Comparison of ENCODE assay signal across 8 cellular contexts in genomic region chr19:12782424-12783225, GRCh38. TPM values are rescaled to one million over a fixed set of nuclear protein-coding genes. Genes with fewer than 3 reads are reported as not detected.
DNase-seq lines count a peak whose midpoint lies in the region; ATAC-seq, FAIRE-seq and TF ChIP-seq lines count a peak whose summit lies in the region.

No MANE protein-coding gene starts in this region.

- H3K36me3 ChIP-seq in DOHH2 (ENCODE audit: control insufficient read depth, low read length): no peaks in the 10 kb centered on the region
- no peaks in the 10 kb centered on the region for H3K36me3 ChIP-seq in right lobe of liver

- CTCF ChIA-PET in activated CD4-positive, alpha-beta T cell treated with anti-CD3 and anti-CD28 coated beads, Interleukin-2, amount 10 ng/mL, durations not matched to agents 7 days and 5 days (lab: Charles Lee): interaction anchor here (0.6 to 4.4 kb wide), 8 partner anchors 12 to 86 kb away, joined by 3 to 65 read pairs (median 4); partner anchors contain the start of genes FBXW9 and JUNB

- no peaks in the 10 kb centered on the region for H3K79me2 ChIP-seq in DOHH2 (ENCODE audit: control insufficient read depth, low read length)

- H3K27me3 ChIP-seq in DOHH2 (ENCODE audit: control insufficient read depth, low read length) (no peaks in the 10 kb centered on the region), right lobe of liver (no peaks in the 10 kb centered on the region)

- WGBS in right lobe of liver (ENCODE audit: insufficient coverage, low coverage, low lambda C conversion rate, missing lambda C conversion rate): 4% methylated on average over 14 of the region's 82 CpGs

- H3K27ac ChIP-seq in DOHH2 (ENCODE audit: low read depth, low read length) (peak overlapping the region; percentile 75), right lobe of liver (peak overlapping the region; percentile 73 to 96 (median 73))

- H3K36me3 Mint-ChIP-seq in activated CD4-positive, alpha-beta T cell treated with anti-CD3 and anti-CD28 coated beads, Interleukin-2, amount 10 ng/mL, durations not matched to agents 7 days and 5 days (ENCODE audit: low read depth): no peaks in the 10 kb centered on the region

- H3K27me3 Mint-ChIP-seq in activated CD4-positive, alpha-beta T cell treated with anti-CD3 and anti-CD28 coated beads, Interleukin-2, amount 10 ng/mL, durations not matched to agents 7 days and 5 days: no peaks in the 10 kb centered on the region

- no peaks in the 10 kb centered on the region for H3K9me3 Mint-ChIP-seq in activated CD4-positive, alpha-beta T cell treated with anti-CD3 and anti-CD28 coated beads, Interleukin-2, amount 10 ng/mL, durations not matched to agents 7 days and 5 days

- ATAC-seq in HG02678 (IDR thresholded peaks at IDR 0.05; ENCODE audit: unreplicated experiment) (peak; percentile 49), right lobe of liver (peak; percentile 38 to 71 (median 64))

- DNase-seq in NCI-H2196 treated with DMSO at 0.1 percent for 48 hours (lab: John Stamatoyannopoulos, UW; ENCODE audit: unreplicated experiment) (peak; percentile 70), dedifferentiated amniotic fluid mesenchymal stem cell (ENCODE audit: extremely low spot score) (peak; percentile 47), right lobe of liver (peak; percentile 89 to 93 (median 89)), urothelium cell line (ENCODE audit: low spot score) (no peak)
- DNase-seq in activated CD4-positive, alpha-beta T cell treated with anti-CD3 and anti-CD28 coated beads, Interleukin-2, amount 10 ng/mL, durations not matched to agents 7 days and 5 days: peak; percentile 87
- peak; percentile 92 for DNase-seq in stimulated activated CD4-positive, alpha-beta T cell treated with anti-CD3 and anti-CD28 coated beads, Interleukin-4, amount 100 ng/mL, for 1 hour

- H3K4me1 Mint-ChIP-seq in activated CD4-positive, alpha-beta T cell treated with anti-CD3 and anti-CD28 coated beads, Interleukin-2, amount 10 ng/mL, durations not matched to agents 7 days and 5 days: peaks cover 46% of the 10 kb centered on the region

- H3K4me3 Mint-ChIP-seq in activated CD4-positive, alpha-beta T cell treated with anti-CD3 and anti-CD28 coated beads, Interleukin-2, amount 10 ng/mL, durations not matched to agents 7 days and 5 days: peak overlapping the region; percentile 93

- no peaks in the 10 kb centered on the region for H4K20me1 ChIP-seq in DOHH2 (ENCODE audit: control insufficient read depth, insufficient read depth, low read depth, low read length)

- H3K27ac Mint-ChIP-seq in activated CD4-positive, alpha-beta T cell treated with anti-CD3 and anti-CD28 coated beads, Interleukin-2, amount 10 ng/mL, durations not matched to agents 7 days and 5 days: peak overlapping the region; percentile 99

- H3K4me1 ChIP-seq in DOHH2 (ENCODE audit: control insufficient read depth, low read length): peaks cover 84% of the 10 kb centered on the region
- H3K4me1 ChIP-seq in right lobe of liver: peaks cover 0 to 28% (median 12%) of the 10 kb centered on the region in 4 donors

- TF ChIP-seq CTCF in DOHH2 (IDR thresholded peaks at IDR 0.05; ENCODE audit: low read depth, low read length, poor library complexity, severe bottlenecking) (peak; percentile 28), right lobe of liver (IDR thresholded peaks at IDR 0.05) (no peak)

- POLR2A ChIA-PET in activated CD4-positive, alpha-beta T cell treated with anti-CD3 and anti-CD28 coated beads, Interleukin-2, amount 10 ng/mL, durations not matched to agents 7 days and 5 days (lab: Charles Lee): interaction anchor here (2.0 kb wide), 1 partner anchor 10 kb away, joined by 14 read pairs; the partner anchor contains the start of gene JUNB

- no peaks in the 10 kb centered on the region for H3K9me2 ChIP-seq in DOHH2 (replicated peaks; ENCODE audit: control insufficient read depth, low read length)

- H3K9me3 ChIP-seq in DOHH2 (ENCODE audit: control insufficient read depth, insufficient read depth, low read length) (no peaks in the 10 kb centered on the region), right lobe of liver (no peaks in the 10 kb centered on the region)

- peaks cover 35% of the 10 kb centered on the region for H3F3A ChIP-seq in DOHH2 (ENCODE audit: control insufficient read depth, insufficient read depth)

- intact Hi-C loops in right lobe of liver (cut with DNase I): no loop called here

- no peak for FAIRE-seq in urothelium cell line (lab: Jason Lieb, UNC)

- peak; percentile 27 for TF ChIP-seq POLR2A in right lobe of liver (IDR thresholded peaks at IDR 0.05)

- peak overlapping the region; percentile 77 for H3K4me3 ChIP-seq in DOHH2 (ENCODE audit: low read length)
- H3K4me3 ChIP-seq in right lobe of liver: peak overlapping the region; percentile 31 to 56 (median 53)

- peak overlapping the region; percentile 93 for H3K4me2 ChIP-seq in DOHH2 (ENCODE audit: low read length)

RNA-seq across cellular contexts. Expression of gene HOOK2, which starts 7.3 kb away (rescaled TPM):
- total RNA-seq in activated CD4-positive, alpha-beta T cell treated with anti-CD3 and anti-CD28 coated beads, Interleukin-2, amount 10 ng/mL, durations not matched to agents 7 days and 5 days: 10 to 100 TPM; 13.9 to 14.0 TPM
- 10 to 100 TPM; 16.6 to 34.5 (median 17.6) TPM for total RNA-seq in right lobe of liver

RNA-seq across cellular contexts. Expression of gene JUNB, which starts 8.7 kb away (rescaled TPM):
- 10 to 100 TPM; 66.7 to 78.4 TPM for total RNA-seq in activated CD4-positive, alpha-beta T cell treated with anti-CD3 and anti-CD28 coated beads, Interleukin-2, amount 10 ng/mL, durations not matched to agents 7 days and 5 days
- total RNA-seq in right lobe of liver: 100 to 1,000 TPM in 2 of 6 experiments, 10 to 100 TPM in 4; 10.2 to 378 (median 66.0) TPM

RNA-seq across cellular contexts. Expression of gene PRDX2, which starts 19.0 kb away (rescaled TPM):
- 100 to 1,000 TPM; 274 to 288 TPM for total RNA-seq in activated CD4-positive, alpha-beta T cell treated with anti-CD3 and anti-CD28 coated beads, Interleukin-2, amount 10 ng/mL, durations not matched to agents 7 days and 5 days
- 100 to 1,000 TPM; 164 to 466 (median 202) TPM for total RNA-seq in right lobe of liver

RNA-seq across cellular contexts. Expression of gene THSD8, which starts 19.2 kb away (rescaled TPM):
- total RNA-seq in activated CD4-positive, alpha-beta T cell treated with anti-CD3 and anti-CD28 coated beads, Interleukin-2, amount 10 ng/mL, durations not matched to agents 7 days and 5 days: 10 to 100 TPM; 27.0 to 31.1 TPM
- 1 to 10 TPM in 3 of 6 experiments, under 1 TPM in 2, not detected in 1; 0.62 to 2.0 (median 1.2) TPM for total RNA-seq in right lobe of liver

RNA-seq across cellular contexts. Expression of gene RNASEH2A, which starts 23.8 kb away (rescaled TPM):
- 10 to 100 TPM; 34.9 to 39.3 TPM for total RNA-seq in activated CD4-positive, alpha-beta T cell treated with anti-CD3 and anti-CD28 coated beads, Interleukin-2, amount 10 ng/mL, durations not matched to agents 7 days and 5 days
- 1 to 10 TPM; 2.1 to 7.1 (median 3.7) TPM for total RNA-seq in right lobe of liver
